Comparison of ENCODE assay signal across 18 cellular contexts in genomic region chr12:16568873-16569272, GRCh38. TPM values are rescaled to one million over a fixed set of nuclear protein-coding genes. Genes with fewer than 3 reads are reported as not detected.
A peak's percentile ranks its signal among the peaks of the same experiment; 100 is the strongest.
DNase-seq lines count a peak whose midpoint lies in the region; ATAC-seq and TF ChIP-seq lines count a peak whose summit lies in the region.
"Had no signal": no experiment of that assay in that cellular context is flagged by ENCODE, and none has a peak within 500 bp of the region (broad histone marks: within the 10 kb centered on the region; RNA-seq: fewer than 3 reads in every experiment).

No MANE protein-coding gene starts in this region.

- peak; percentile 83 for ATAC-seq in GM19324 (IDR thresholded peaks at IDR 0.05; ENCODE audit: low FRiP score, unreplicated experiment)
- peak; percentile 63 for ATAC-seq in HG02973 (IDR thresholded peaks at IDR 0.05; ENCODE audit: unreplicated experiment)
- ATAC-seq in RWPE2 (ENCODE audit: low read depth), result peak; percentile 69
- ATAC-seq in CD4-positive, alpha-beta T cell (ENCODE audit: poor library complexity), result no peak
- ATAC-seq: activated T-cell treated with anti-CD3 and anti-CD28 coated beads, Interleukin-2, amount 50 U/mL, for 72 hours; left ventricle myocardium superior; naive thymus-derived CD4-positive, alpha-beta T cell; psoas muscle had no signal

- POLR2A ChIA-PET in GM10248 (lab: Yijun Ruan, JAX), result no interaction called here
- POLR2A ChIA-PET in CD4-positive, alpha-beta T cell (lab: Charles Lee), result no interaction called here

- TF ChIP-seq CTCF in GM10248 (IDR thresholded peaks at IDR 0.05; ENCODE audit: control extremely low read depth, extremely low read depth, low read depth, missing control alignments) (no peak), RWPE2 (IDR thresholded peaks at IDR 0.05; ENCODE audit: poor library complexity, severe bottlenecking) (no peak)
- TF ChIP-seq CTCF in CD4-positive, alpha-beta T cell (IDR thresholded peaks at IDR 0.05), result no peak

- H3K4me3 Mint-ChIP-seq in CD4-positive, alpha-beta T cell, result no peak overlapping the region
- H3K4me3 Mint-ChIP-seq: activated T-cell treated with anti-CD3 and anti-CD28 coated beads, Interleukin-2, amount 50 U/mL, for 72 hours; naive thymus-derived CD4-positive, alpha-beta T cell had no signal

- intact Hi-C loops in CD4-positive, alpha-beta T cell (cut with DNase I, micrococcal nuclease), result no loop called here

- H3K27me3 Mint-ChIP-seq in CD4-positive, alpha-beta T cell, result no peaks in the 10 kb centered on the region
- H3K27me3 Mint-ChIP-seq: naive thymus-derived CD4-positive, alpha-beta T cell had no signal

- no peaks in the 10 kb centered on the region for H3K4me1 Mint-ChIP-seq in CD4-positive, alpha-beta T cell (ENCODE audit: low read depth)
- H3K4me1 Mint-ChIP-seq: naive thymus-derived CD4-positive, alpha-beta T cell had no signal

- H3K27ac Mint-ChIP-seq in CD4-positive, alpha-beta T cell, result no peak overlapping the region
- H3K27ac Mint-ChIP-seq: activated T-cell treated with anti-CD3 and anti-CD28 coated beads, Interleukin-2, amount 50 U/mL, for 72 hours; naive thymus-derived CD4-positive, alpha-beta T cell had no signal

- CTCF ChIA-PET in GM10248 (lab: Yijun Ruan, JAX), result interaction anchor here (0.8 to 1.2 kb wide), 4 partner anchors 10 to 20 kb away, joined by 3 to 5 read pairs (median 4); no protein-coding TSS in a partner anchor
- CTCF ChIA-PET in CD4-positive, alpha-beta T cell (lab: Charles Lee), result no interaction called here

- H3K36me3 Mint-ChIP-seq in CD4-positive, alpha-beta T cell (ENCODE audit: low read depth), result no peaks in the 10 kb centered on the region
- H3K36me3 Mint-ChIP-seq: naive thymus-derived CD4-positive, alpha-beta T cell had no signal

- H3K9me3 ChIP-seq in RWPE2 (ENCODE audit: severe bottlenecking), result no peaks in the 10 kb centered on the region
- no peaks in the 10 kb centered on the region for H3K9me3 ChIP-seq in CD4-positive, alpha-beta T cell (ENCODE audit: control insufficient read depth, low read length)
- H3K9me3 ChIP-seq: psoas muscle, testis had no signal

- H3K27me3 ChIP-seq in RWPE2 (ENCODE audit: insufficient read depth, poor library complexity, severe bottlenecking), result no peaks in the 10 kb centered on the region
- no peaks in the 10 kb centered on the region for H3K27me3 ChIP-seq in CD4-positive, alpha-beta T cell (ENCODE audit: control insufficient read depth, insufficient read depth, low read length)
- H3K27me3 ChIP-seq: testis had no signal

- H3K4me1 ChIP-seq in RWPE2 (ENCODE audit: insufficient read depth, poor library complexity, severe bottlenecking), result no peaks in the 10 kb centered on the region
- H3K4me1 ChIP-seq: psoas muscle, testis had no signal

- peak; percentile 20 for DNase-seq in GM10248 (ENCODE audit: extremely low spot score)
- no peak for DNase-seq in RWPE2 (ENCODE audit: low spot score)
- no peak for DNase-seq in CD4-positive, alpha-beta T cell
- no peak for DNase-seq in GF-D8 (lab: John Stamatoyannopoulos, UW)
- DNase-seq in NCI-H187 (lab: John Stamatoyannopoulos, UW), result no peak
- DNase-seq in COLO668 (lab: John Stamatoyannopoulos, UW; ENCODE audit: unreplicated experiment), result no peak
- DNase-seq: ACHN; activated T-cell treated with anti-CD3 and anti-CD28 coated beads, Interleukin-2, amount 50 U/mL, for 72 hours; HCEC 1CT; left ventricle myocardium superior; naive thymus-derived CD4-positive, alpha-beta T cell; NK-92 treated with Interleukin-12 subunit alpha and Interleukin-12 subunit beta, amount 100 ng/mL, for 24 hours; psoas muscle; Right ventricle myocardium superior; T-helper 9 cell; testis had no signal

- H3K9me3 Mint-ChIP-seq in CD4-positive, alpha-beta T cell, result peaks cover 7% of the 10 kb centered on the region

- peak overlapping the region; percentile 13 for H3K27ac ChIP-seq in RWPE2 (ENCODE audit: poor library complexity, severe bottlenecking)
- no peak overlapping the region for H3K27ac ChIP-seq in CD4-positive, alpha-beta T cell (ENCODE audit: low read depth, low read length)
- H3K27ac ChIP-seq: psoas muscle, testis had no signal

- H3K4me3 ChIP-seq in RWPE2 (ENCODE audit: severe bottlenecking), result no peak overlapping the region
- H3K4me3 ChIP-seq: psoas muscle, testis had no signal

- no peaks in the 10 kb centered on the region for H3K36me3 ChIP-seq in RWPE2 (ENCODE audit: low read depth)

RNA-seq across cellular contexts. Expression of gene LMO3, which starts 37.1 kb away (rescaled TPM):
- total RNA-seq in CD4-positive, alpha-beta T cell, result not detected
- total RNA-seq: activated T-cell treated with anti-CD3 and anti-CD28 coated beads, Interleukin-2, amount 50 U/mL, for 72 hours; naive thymus-derived CD4-positive, alpha-beta T cell had no signal
